In genomic region chr5:158560170-158560569, GRCh38 we compare ENCODE assay signal across 9 cellular contexts.
DNase-seq lines count a peak whose midpoint lies in the region; ATAC-seq lines count a peak whose summit lies in the region.
"Had no signal": no experiment of that assay in that cellular context is flagged by ENCODE, and none has a peak within 500 bp of the region (broad histone marks: within the 10 kb centered on the region; RNA-seq: fewer than 3 reads in every experiment).

No MANE protein-coding gene starts in this region.

- intact Hi-C loops in left cardiac atrium (cut with DNase I): no loop called here

- DNase-seq in LHCN-M2 (ENCODE audit: low read depth) (peak; percentile 18), left cardiac atrium (peak; percentile 44), NCI-H2196 treated with DMSO at 0.1 percent for 48 hours (lab: John Stamatoyannopoulos, UW; ENCODE audit: unreplicated experiment) (no peak), LoVo (ENCODE audit: low spot score) (no peak)
- DNase-seq in stimulated activated CD4-positive, alpha-beta T cell treated with anti-CD3 and anti-CD28 coated beads, Interleukin-2, amount 100 ng/mL, for 24 hours: no peak
- no peak for DNase-seq in effector CD8-positive, alpha-beta T cell (lab: John Stamatoyannopoulos, UW)
- DNase-seq: pancreas had no signal

- ATAC-seq in GM18508 (IDR thresholded peaks at IDR 0.05; ENCODE audit: insufficient read depth, unreplicated experiment): peak; percentile 97
- ATAC-seq in GM21825 (IDR thresholded peaks at IDR 0.05; ENCODE audit: unreplicated experiment): peak; percentile 94
- ATAC-seq in left cardiac atrium: peak; percentile 38 to 58

Comparison
In these comparisons a context has a peak if more than half of its experiments do, and no peak if none do; other contexts are left out.
1. DNase-seq: peak in LHCN-M2 (single experiment) and left cardiac atrium (single experiment); none in stimulated activated CD4-positive, alpha-beta T cell treated with anti-CD3 and anti-CD28 coated beads, Interleukin-2, amount 100 ng/mL, for 24 hours (0 of 2), effector CD8-positive, alpha-beta T cell (single experiment), NCI-H2196 treated with DMSO at 0.1 percent for 48 hours (single experiment) and LoVo (single experiment).
2. Peak in every context shown above with its lines, with median percentiles within 50 percentile points of each other: ATAC-seq.